9 cellular contexts compared by ENCODE assay signal in the genomic region with DNA sequence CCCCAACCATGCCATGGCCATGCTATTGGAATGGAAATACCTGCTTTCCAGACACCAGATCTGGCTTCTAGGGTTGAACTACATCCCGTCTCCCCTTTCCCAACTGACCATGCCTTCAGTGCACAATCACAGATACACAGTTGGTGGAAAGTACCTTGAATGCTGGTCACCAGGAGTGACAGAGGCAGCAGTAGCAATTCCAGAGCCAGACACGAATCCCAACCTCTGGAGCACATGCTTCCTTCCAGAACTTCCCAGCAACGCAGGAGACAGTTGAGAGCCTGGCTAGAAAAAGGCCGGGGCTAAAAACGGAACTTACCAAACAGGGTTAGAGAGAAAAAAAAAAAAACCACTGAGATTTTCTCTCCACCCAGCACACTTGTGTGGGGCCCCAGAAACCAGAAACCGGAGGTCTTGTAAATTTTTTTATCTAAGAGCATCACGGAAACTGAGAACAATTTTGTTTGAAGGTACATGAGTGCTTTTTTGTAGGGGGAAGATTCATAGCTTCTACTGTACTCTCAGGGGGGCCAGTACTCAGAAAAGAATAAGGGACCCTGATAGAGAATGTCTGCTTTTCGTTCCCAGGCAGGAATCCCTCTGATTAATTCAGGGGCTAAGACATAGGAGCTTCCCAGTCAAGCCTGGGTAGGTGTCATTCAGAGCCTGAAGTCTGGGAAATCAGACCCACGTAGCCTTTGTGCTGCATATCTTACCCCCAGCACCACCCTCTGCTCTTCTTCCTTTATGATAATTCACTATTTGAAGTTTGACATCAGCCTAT. TPM values are rescaled to one million over a fixed set of nuclear protein-coding genes. Genes with fewer than 3 reads are reported as not detected.
DNase-seq lines count a peak whose midpoint lies in the region; ATAC-seq and TF ChIP-seq lines count a peak whose summit lies in the region.
"Had no signal": no experiment of that assay in that cellular context is flagged by ENCODE, and none has a peak within 500 bp of the region (broad histone marks: within the 10 kb centered on the region; RNA-seq: fewer than 3 reads in every experiment).

Gene CD48 (minus strand): TSS at position 295 of the 784 bp plus-strand sequence. CDS start 59 bp downstream, at position 236.

- H3K27me3 Mint-ChIP-seq in activated CD4-positive, alpha-beta T cell treated with anti-CD3 and anti-CD28 coated beads, Interleukin-2, amount 10 ng/mL, durations not matched to agents 7 days and 5 days: no peaks in the 10 kb centered on the region

- peak within 1 kb of the TSS in 1 of 2 donors; percentile 61 for H3K4me3 ChIP-seq in muscle layer of duodenum (ENCODE audit: low read depth in 1 of 2, low read length in 2 of 2)
- H3K4me3 ChIP-seq: K562 had no signal

- no peaks in the 10 kb centered on the region for H3K36me3 ChIP-seq in muscle layer of duodenum (ENCODE audit: control insufficient read depth in 1 of 2, insufficient read depth in 2 of 2, low read length in 2 of 2)

- CTCF ChIA-PET in activated CD4-positive, alpha-beta T cell treated with anti-CD3 and anti-CD28 coated beads, Interleukin-2, amount 10 ng/mL, durations not matched to agents 7 days and 5 days (lab: Charles Lee): interaction anchor here (0.6 to 2.7 kb wide), 12 partner anchors 11 to 283 kb away, joined by 3 to 12 read pairs (median 4); no protein-coding TSS in a partner anchor

- no peaks in the 10 kb centered on the region for H3K9me3 ChIP-seq in muscle layer of duodenum (ENCODE audit: control insufficient read depth in 1 of 2, low read length in 2 of 2)

- POLR2A ChIA-PET in activated CD4-positive, alpha-beta T cell treated with anti-CD3 and anti-CD28 coated beads, Interleukin-2, amount 10 ng/mL, durations not matched to agents 7 days and 5 days (lab: Charles Lee): interaction anchor here (0.6 kb wide), 1 partner anchor 368 kb away, joined by 3 read pairs; no protein-coding TSS in a partner anchor

- no peaks in the 10 kb centered on the region for H3K27me3 ChIP-seq in muscle layer of duodenum (ENCODE audit: low read depth, low read length)

- H3K27ac Mint-ChIP-seq in activated CD4-positive, alpha-beta T cell treated with anti-CD3 and anti-CD28 coated beads, Interleukin-2, amount 10 ng/mL, durations not matched to agents 7 days and 5 days: no peak within 1 kb of the TSS

- H3K4me1 ChIP-seq in muscle layer of duodenum (ENCODE audit: control insufficient read depth in 1 of 2, insufficient read depth in 2 of 2, low read length in 2 of 2): no peaks in the 10 kb centered on the region

- H3K9me3 Mint-ChIP-seq in activated CD4-positive, alpha-beta T cell treated with anti-CD3 and anti-CD28 coated beads, Interleukin-2, amount 10 ng/mL, durations not matched to agents 7 days and 5 days: no peaks in the 10 kb centered on the region

- peak within 1 kb of the TSS; percentile 37 for H3K27ac ChIP-seq in muscle layer of duodenum (ENCODE audit: low read length)

- ATAC-seq in HG03342 (IDR thresholded peaks at IDR 0.05; ENCODE audit: unreplicated experiment): peak; percentile 28
- ATAC-seq in HG02852 (IDR thresholded peaks at IDR 0.05; ENCODE audit: unreplicated experiment): no peak
- no peak for ATAC-seq in GM19452 (IDR thresholded peaks at IDR 0.05; ENCODE audit: unreplicated experiment)
- ATAC-seq: K562 had no signal

- peaks cover 36% of the 10 kb centered on the region for H3K4me1 Mint-ChIP-seq in activated CD4-positive, alpha-beta T cell treated with anti-CD3 and anti-CD28 coated beads, Interleukin-2, amount 10 ng/mL, durations not matched to agents 7 days and 5 days

- H3K4me3 Mint-ChIP-seq in activated CD4-positive, alpha-beta T cell treated with anti-CD3 and anti-CD28 coated beads, Interleukin-2, amount 10 ng/mL, durations not matched to agents 7 days and 5 days: no peak within 1 kb of the TSS

- no peaks in the 10 kb centered on the region for H3K36me3 Mint-ChIP-seq in activated CD4-positive, alpha-beta T cell treated with anti-CD3 and anti-CD28 coated beads, Interleukin-2, amount 10 ng/mL, durations not matched to agents 7 days and 5 days (ENCODE audit: low read depth)

- in situ Hi-C loops in GM18951 (cut with MboI; ENCODE audit: low sequenced_read_pairs, unreplicated experiment): no loop called here

- peak; percentile 76 for TF ChIP-seq POLR2A in GM18951 (IDR thresholded peaks at IDR 0.05; ENCODE audit: extremely low read depth, insufficient read depth, insufficient read length)

- peak; percentile 71 for DNase-seq in activated CD4-positive, alpha-beta T cell treated with anti-CD3 and anti-CD28 coated beads, Interleukin-2, amount 10 ng/mL, durations not matched to agents 7 days and 5 days
- DNase-seq in NCI-H1417 (lab: John Stamatoyannopoulos, UW) (no peak), hepatic stellate cell (ENCODE audit: low spot score) (no peak)

RNA-seq across cellular contexts. Expression of gene CD48, which starts in this region (rescaled TPM):
- total RNA-seq in activated CD4-positive, alpha-beta T cell treated with anti-CD3 and anti-CD28 coated beads, Interleukin-2, amount 10 ng/mL, durations not matched to agents 7 days and 5 days: 100 to 1,000 TPM; 294 to 309 TPM
